ENCODE assay signal across 12 cellular contexts in the genomic region with DNA sequence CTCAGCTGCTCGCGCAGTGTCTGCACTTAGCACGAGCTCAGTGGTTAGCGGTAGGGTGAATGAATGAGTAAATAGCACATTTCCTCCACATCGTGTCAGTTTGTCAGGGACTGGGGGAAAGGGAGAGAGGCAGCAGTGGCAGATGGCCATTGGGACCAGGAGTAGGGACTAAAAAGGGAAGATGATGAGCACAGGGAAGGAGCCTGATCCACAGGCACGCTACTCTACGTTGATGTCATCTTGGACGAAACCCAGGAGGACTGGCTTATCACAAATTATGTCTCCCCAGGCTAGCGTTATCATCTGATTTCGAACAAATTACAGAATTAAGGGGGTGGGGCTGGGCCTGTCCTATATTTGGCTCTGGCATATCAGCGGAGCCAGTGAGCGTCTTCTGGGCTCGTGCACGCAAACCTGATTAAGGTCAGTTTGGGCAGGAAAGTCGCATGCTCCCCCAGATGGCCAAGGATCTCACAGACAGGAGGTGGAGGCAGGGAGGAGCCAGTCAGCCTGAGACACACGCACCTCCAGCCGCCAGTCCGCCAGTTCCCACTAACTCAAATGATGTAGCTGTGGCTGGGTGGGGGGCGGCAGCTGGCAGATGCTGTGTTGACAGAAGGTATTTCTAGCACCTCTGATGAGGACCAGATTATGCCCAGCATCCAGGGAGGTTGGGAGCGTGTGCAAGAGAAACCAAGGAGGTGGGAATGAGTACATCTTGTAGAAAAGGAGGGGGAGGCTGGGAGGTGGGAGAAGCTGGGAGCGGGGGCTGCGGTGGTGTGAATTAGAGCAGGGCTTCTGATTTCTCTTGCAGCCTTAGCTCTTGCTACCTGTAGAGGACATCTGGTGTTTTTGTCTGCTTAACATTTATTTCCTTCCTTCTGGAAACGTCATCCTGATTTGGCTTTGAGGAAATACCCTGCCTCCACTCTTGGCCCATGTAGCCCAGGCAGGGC.
DNase-seq lines count a peak whose midpoint lies in the region; ATAC-seq lines count a peak whose summit lies in the region.
"Had no signal": no experiment of that assay in that cellular context is flagged by ENCODE, and none has a peak within 500 bp of the region (broad histone marks: within the 10 kb centered on the region; RNA-seq: fewer than 3 reads in every experiment).

No MANE protein-coding gene starts in this region.

- ATAC-seq in Right ventricle myocardium inferior (peak; percentile 54), T-helper 17 cell (no peak), right cardiac atrium (peak; percentile 54 to 73), aorta (ENCODE audit: low FRiP score) (peak; percentile 13)

- no peak overlapping the region for H3K4me3 Mint-ChIP-seq in T-helper 17 cell

- H3K4me3 ChIP-seq in right cardiac atrium (ENCODE audit: low read length) (no peak overlapping the region), aorta (ENCODE audit: low read length in 2 of 2) (no peak overlapping the region)
- H3K4me3 ChIP-seq: pancreas, SJCRH30 had no signal

- WGBS in right cardiac atrium: 22% methylated on average over 23 of the region's 23 CpGs
- WGBS in aorta, 2 donors: 42 to 46% methylated on average over 23 of the region's 23 CpGs

- H3K27me3 Mint-ChIP-seq in T-helper 17 cell: peaks cover 40% of the 10 kb centered on the region

- no peaks in the 10 kb centered on the region for H3K36me3 ChIP-seq in aorta (ENCODE audit: control insufficient read depth in 1 of 2, insufficient read depth in 2 of 2, low read length in 1 of 2)
- H3K36me3 ChIP-seq: pancreas, SJCRH30 had no signal

- peaks cover 9% of the 10 kb centered on the region for H3K36me3 Mint-ChIP-seq in T-helper 17 cell (ENCODE audit: low read depth)

- H3K4me1 ChIP-seq in right cardiac atrium (ENCODE audit: control insufficient read depth, insufficient read depth, low read length): peaks cover 20% of the 10 kb centered on the region
- no peaks in the 10 kb centered on the region for H3K4me1 ChIP-seq in aorta (ENCODE audit: control insufficient read depth in 1 of 2, insufficient read depth in 2 of 2, low read length in 2 of 2)
- H3K4me1 ChIP-seq: pancreas, SJCRH30 had no signal

- DNase-seq in Right ventricle myocardium inferior (ENCODE audit: missing footprints): no peak
- no peak for DNase-seq in cardiac septum (ENCODE audit: low spot score)
- no peak for DNase-seq in T-helper 17 cell
- peak; percentile 45 to 63 (median 57) for DNase-seq in right cardiac atrium
- DNase-seq in aorta: no peak
- DNase-seq in LoVo (ENCODE audit: low spot score): no peak
- no peak for DNase-seq in NCI-H510A treated with DMSO at 0.1 percent for 48 hours (lab: John Stamatoyannopoulos, UW)
- no peak for DNase-seq in stimulated activated naive CD4-positive, alpha-beta T cell (lab: John Stamatoyannopoulos, UW)
- DNase-seq: activated effector memory CD4-positive, alpha-beta T cell treated with Interleukin-2 at 50 U/mL for 16 hours; NCI-H187 treated with DMSO at 0.1 percent for 48 hours; pancreas; SJCRH30 had no signal

- H3K27ac Mint-ChIP-seq in T-helper 17 cell: peak overlapping the region; percentile 51

- peaks cover 7% of the 10 kb centered on the region for H3K4me1 Mint-ChIP-seq in T-helper 17 cell

- H3K27ac ChIP-seq in right cardiac atrium (ENCODE audit: low read length): peak overlapping the region; percentile 15
- H3K27ac ChIP-seq in aorta (ENCODE audit: low read depth in 1 of 2, low read length in 2 of 2): no peak overlapping the region
- H3K27ac ChIP-seq: pancreas, SJCRH30 had no signal

- H3K27me3 ChIP-seq in right cardiac atrium (ENCODE audit: control insufficient read depth, insufficient read depth) (no peaks in the 10 kb centered on the region), aorta (ENCODE audit: control insufficient read depth in 1 of 2, insufficient read depth in 2 of 2, low read length in 1 of 2) (no peaks in the 10 kb centered on the region)
- H3K27me3 ChIP-seq: pancreas had no signal

- intact Hi-C loops in Right ventricle myocardium inferior (cut with DNase I) (no loop called here), cardiac septum (cut with DNase I) (loop anchor here (1.0 kb wide), 1 partner anchor 40 kb away; no protein-coding TSS in a partner anchor), right cardiac atrium (cut with DNase I) (no loop called here), aorta (cut with DNase I) (no loop called here)

- no peaks in the 10 kb centered on the region for H3K9me3 ChIP-seq in T-helper 17 cell (ENCODE audit: control insufficient read depth, low read length, poor library complexity, severe bottlenecking)
- no peaks in the 10 kb centered on the region for H3K9me3 ChIP-seq in right cardiac atrium (ENCODE audit: control insufficient read depth, low read length)
- H3K9me3 ChIP-seq in aorta (ENCODE audit: control insufficient read depth, low read length): no peaks in the 10 kb centered on the region
- H3K9me3 ChIP-seq: pancreas, SJCRH30 had no signal

Comparison
In these comparisons a context has a peak if more than half of its experiments do, and no peak if none do; other contexts are left out.
1. DNase-seq: peak in right cardiac atrium (3 of 3); none in Right ventricle myocardium inferior (single experiment), cardiac septum (single experiment), T-helper 17 cell (0 of 3), aorta (0 of 2), LoVo (single experiment), NCI-H510A treated with DMSO at 0.1 percent for 48 hours (single experiment) and stimulated activated naive CD4-positive, alpha-beta T cell (0 of 6).